ENCODE assay signal across 27 cellular contexts in genomic region chr15:98134875-98135274, GRCh38.
"Had no signal": no experiment of that assay in that cellular context is flagged by ENCODE, and none has a peak within 500 bp of the region (broad histone marks: within the 10 kb centered on the region; RNA-seq: fewer than 3 reads in every experiment).

No MANE protein-coding gene starts in this region.

- H3K9me3 ChIP-seq: gastrocnemius medialis had no signal

- H3K36me3 ChIP-seq: brain microvascular endothelial cell, esophagus muscularis mucosa, gastrocnemius medialis, heart right ventricle, WERI-Rb-1 had no signal

- ATAC-seq: activated CD4-positive, CD25-positive, alpha-beta regulatory T cell treated with anti-CD3 and anti-CD28 coated beads, Interleukin-2, amount 50 U/mL, for 24 hours; activated CD8-positive, alpha-beta T cell treated with anti-CD3 and anti-CD28 coated beads for 36 hours; activated T-cell treated with anti-CD3 and anti-CD28 coated beads, Interleukin-2, amount 50 U/mL, for 4 hours; activated T-helper 17 cell treated with anti-CD3 and anti-CD28 coated beads, Interleukin-2, amount 50 U/mL, for 72 hours; effector memory CD8-positive, alpha-beta T cell; foreskin keratinocyte; gastrocnemius medialis; heart right ventricle had no signal

- DNase-seq: activated B cell treated with CpG ODN at 0.5 μM for 24 hours; activated CD4-positive, alpha-beta T cell treated with anti-CD3 and anti-CD28 coated beads for 48 hours; activated CD4-positive, alpha-beta T cell treated with anti-CD3 and anti-CD28 coated beads, Interleukin-2, amount 50 U/mL, for 1 hour; activated CD4-positive, alpha-beta T cell treated with anti-CD3 and anti-CD28 coated beads, Interleukin-2, amount 50 U/mL, for 48 hours; activated CD8-positive, alpha-beta memory T cell treated with anti-CD3 and anti-CD28 coated beads for 24 hours; activated CD8-positive, alpha-beta T cell treated with anti-CD3 and anti-CD28 coated beads for 36 hours; activated effector memory CD4-positive, alpha-beta T cell treated with Interleukin-2 at 50 U/mL for 16 hours; activated gamma-delta T cell treated with Interleukin-2 at 50 U/mL for 16 hours; activated naive CD4-positive, alpha-beta T cell treated with anti-CD3 and anti-CD28 coated beads, Interleukin-2, amount 50 U/mL, for 16 hours; activated naive CD4-positive, alpha-beta T cell treated with Interleukin-2 at 50 U/mL for 16 hours; activated T-cell treated with anti-CD3 and anti-CD28 coated beads, Interleukin-2, amount 50 U/mL, for 4 hours; amniotic stem cell; anterior cingulate cortex; brain microvascular endothelial cell; cortex of kidney; dermis blood vessel endothelial cell; effector CD4-positive, alpha-beta T cell; effector memory CD8-positive, alpha-beta T cell; erythroblast; foreskin keratinocyte; gastrocnemius medialis; heart right ventricle; T-helper 9 cell; WERI-Rb-1 had no signal

- H3K4me1 ChIP-seq: esophagus muscularis mucosa, foreskin keratinocyte, gastrocnemius medialis, heart right ventricle had no signal

- H3K4me3 ChIP-seq: esophagus muscularis mucosa, gastrocnemius medialis, heart right ventricle had no signal

- H3K27ac ChIP-seq: brain microvascular endothelial cell, esophagus muscularis mucosa, foreskin keratinocyte, gastrocnemius medialis, heart right ventricle, WERI-Rb-1 had no signal

- H3K27me3 ChIP-seq: brain microvascular endothelial cell, esophagus muscularis mucosa, foreskin keratinocyte, gastrocnemius medialis had no signal
